ENCODE assay signal across 8 cellular contexts in the genomic region with DNA sequence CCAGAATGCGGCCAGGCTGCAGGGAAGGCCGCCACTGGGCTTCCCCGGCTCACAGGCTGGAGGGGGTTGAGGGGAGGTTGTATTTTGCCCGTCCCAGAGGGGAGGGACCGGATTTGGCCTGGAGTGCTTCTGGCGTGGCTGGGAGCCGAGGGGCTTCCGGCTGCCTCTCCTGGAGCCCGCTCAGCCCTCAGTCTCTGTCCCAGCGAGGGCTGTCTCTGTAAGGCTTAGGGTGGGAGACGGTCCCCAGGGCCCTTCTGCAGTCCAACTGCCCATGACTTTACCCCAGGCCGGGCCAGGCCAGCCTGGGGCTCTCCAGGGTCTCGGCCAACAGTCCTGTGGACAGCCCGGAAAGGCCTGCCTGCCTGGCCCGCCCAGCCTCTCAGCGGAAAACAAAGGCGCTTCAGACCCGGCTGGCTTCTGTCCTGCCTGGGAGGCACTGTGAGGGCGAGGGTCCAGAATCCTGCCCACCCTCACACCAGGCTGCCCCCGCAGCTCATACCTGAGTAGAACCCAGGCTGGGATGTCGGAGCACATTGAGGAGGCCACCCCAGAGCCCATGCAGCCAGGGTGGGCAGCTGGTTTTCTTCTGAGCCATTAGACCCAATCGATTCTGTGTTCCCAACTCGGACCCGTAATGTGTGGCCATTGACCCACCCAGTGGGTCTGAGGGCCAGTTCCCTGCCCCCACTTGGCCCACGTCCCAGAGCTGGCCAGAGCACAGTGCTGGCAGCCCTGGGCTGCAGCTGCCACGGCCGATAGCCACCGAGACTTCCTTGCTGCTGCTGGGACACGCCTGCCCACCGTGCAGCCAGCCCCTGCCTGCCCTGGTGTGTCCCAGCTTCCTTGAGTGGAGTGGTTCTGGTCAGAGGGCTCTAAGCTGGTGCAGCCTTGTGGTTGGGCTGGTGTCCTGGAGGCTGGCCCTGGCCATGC. TPM values are rescaled to one million over a fixed set of nuclear protein-coding genes. Genes with fewer than 3 reads are reported as not detected.
DNase-seq lines count a peak whose midpoint lies in the region; FAIRE-seq and TF ChIP-seq lines count a peak whose summit lies in the region.

No MANE protein-coding gene starts in this region.

- H3K9me3 ChIP-seq in HUES64 (ENCODE audit: insufficient read depth, low read depth, low read length) = no peaks in the 10 kb centered on the region
- H3K9me3 ChIP-seq in astrocyte (ENCODE audit: insufficient read depth, low read depth, low read length) = no peaks in the 10 kb centered on the region
- no peaks in the 10 kb centered on the region for H3K9me3 ChIP-seq in iPS-20b (ENCODE audit: insufficient read depth, low read depth, low read length)

- H3K9ac ChIP-seq in HUES64 (ENCODE audit: low read depth, low read length) (no peak overlapping the region), astrocyte (ENCODE audit: low read length) (peak overlapping the region; percentile 88), iPS-20b (ENCODE audit: low read depth, low read length) (peak overlapping the region; percentile 15; the same call in 1 of the 2 replicates)

- H3K4me1 ChIP-seq in HUES64 (ENCODE audit: insufficient read depth, low read length) = peaks cover 3% of the 10 kb centered on the region
- H3K4me1 ChIP-seq in astrocyte (ENCODE audit: insufficient read depth, low read length) = peaks cover 36% of the 10 kb centered on the region
- peaks cover 3% of the 10 kb centered on the region; the same call in 1 of the 2 replicates for H3K4me1 ChIP-seq in iPS-20b (ENCODE audit: insufficient read depth, low read length)

- H2AFZ ChIP-seq in astrocyte (ENCODE audit: low read depth, low read length) = peak overlapping the region; percentile 69

- no peaks in the 10 kb centered on the region for H3K36me3 ChIP-seq in HUES64 (ENCODE audit: insufficient read depth, low read length)
- no peaks in the 10 kb centered on the region for H3K36me3 ChIP-seq in astrocyte (ENCODE audit: insufficient read depth, low read length)
- no peaks in the 10 kb centered on the region for H3K36me3 ChIP-seq in iPS-20b (ENCODE audit: insufficient read depth, low read depth, low read length)

- no peak overlapping the region for H3K27ac Mint-ChIP-seq in astrocyte (ENCODE audit: unreplicated experiment)

- H3K27ac ChIP-seq in HUES64 (ENCODE audit: low read depth, low read length) = no peak overlapping the region
- peak overlapping the region; percentile 62 for H3K27ac ChIP-seq in astrocyte (ENCODE audit: low read depth, low read length)
- H3K27ac ChIP-seq in iPS-20b (ENCODE audit: low read length) = no peak overlapping the region

- H3K79me2 ChIP-seq in astrocyte (ENCODE audit: insufficient read depth, low read length) = peaks cover 25% of the 10 kb centered on the region

- H3K4me3 ChIP-seq in HUES64 (ENCODE audit: low read length) = peak overlapping the region; percentile 61
- H3K4me3 ChIP-seq in astrocyte (ENCODE audit: insufficient read depth, low read depth, low read length) = peak overlapping the region; percentile 73
- peak overlapping the region; percentile 58; the same call in 1 of the 2 replicates for H3K4me3 ChIP-seq in iPS-20b (ENCODE audit: low read length)
- peak overlapping the region; percentile 64 for H3K4me3 ChIP-seq in skeletal muscle cell (ENCODE audit: low read depth, low read length)

- H3K36me3 Mint-ChIP-seq in astrocyte (ENCODE audit: low read depth, unreplicated experiment) = peaks cover 3% of the 10 kb centered on the region

- peaks cover 6% of the 10 kb centered on the region for H3K4me1 Mint-ChIP-seq in astrocyte (ENCODE audit: low read depth, unreplicated experiment)

- peaks cover 28% of the 10 kb centered on the region for H4K20me1 ChIP-seq in astrocyte (ENCODE audit: insufficient read depth, low read length)

- TF ChIP-seq CTCF in astrocyte (IDR thresholded peaks at IDR 0.05; ENCODE audit: insufficient read depth, low read depth, low read length) = no peak

- no peak for FAIRE-seq in astrocyte (lab: Jason Lieb, UNC)

- peaks cover 5% of the 10 kb centered on the region for H3K27me3 Mint-ChIP-seq in astrocyte (ENCODE audit: low read depth, unreplicated experiment)

- H3K4me3 Mint-ChIP-seq in astrocyte (ENCODE audit: unreplicated experiment) = peak overlapping the region; percentile 78

- WGBS in HUES64 = 38% methylated on average over 30 of the region's 30 CpGs

- H3K4me2 ChIP-seq in astrocyte (ENCODE audit: low read length) = peak overlapping the region; percentile 97

- DNase-seq in astrocyte (ENCODE audit: low read depth) (peak; percentile 43), skeletal muscle cell (ENCODE audit: low read depth) (no peak), MV-4-11 (lab: John Stamatoyannopoulos, UW) (no peak), NCI-H146 (lab: John Stamatoyannopoulos, UW) (no peak), GM19240 (ENCODE audit: insufficient read length, low spot score) (no peak), RKO (ENCODE audit: low spot score) (no peak)

- H3K27me3 ChIP-seq in HUES64 (ENCODE audit: insufficient read depth, low read length) = peaks cover 66% of the 10 kb centered on the region
- H3K27me3 ChIP-seq in astrocyte (ENCODE audit: insufficient read depth, low read length) = no peaks in the 10 kb centered on the region
- peaks cover 65% of the 10 kb centered on the region for H3K27me3 ChIP-seq in iPS-20b (ENCODE audit: insufficient read depth, low read length)

- H3K9me3 Mint-ChIP-seq in astrocyte (ENCODE audit: unreplicated experiment) = no peaks in the 10 kb centered on the region

RNA-seq across cellular contexts. Expression of gene CRIP2, which starts 1.6 kb away (rescaled TPM):
- polyA plus RNA-seq in HUES64 (2013, experiment 1 of 2) = 11.3 TPM
- polyA plus RNA-seq in HUES64 (2013, experiment 2 of 2) = 16.5 TPM
- 56.0 and 71.8 TPM in 2 replicates for total RNA-seq in astrocyte

RNA-seq across cellular contexts. Expression of gene CRIP1, which starts 10.5 kb away (rescaled TPM):
- 2.6 TPM for polyA plus RNA-seq in HUES64 (2013, experiment 1 of 2)
- polyA plus RNA-seq in HUES64 (2013, experiment 2 of 2) = 4.9 TPM
- 21.3 and 29.5 TPM in 2 replicates for total RNA-seq in astrocyte

RNA-seq across cellular contexts. Expression of gene TEDC1, which starts 14.9 kb away (rescaled TPM):
- polyA plus RNA-seq in HUES64 (2013, experiment 1 of 2) = 14.3 TPM
- 20.3 TPM for polyA plus RNA-seq in HUES64 (2013, experiment 2 of 2)
- 4.0 and 5.5 TPM in 2 replicates for total RNA-seq in astrocyte

RNA-seq across cellular contexts. Expression of gene TMEM121, which starts 50.2 kb away (rescaled TPM):
- polyA plus RNA-seq in HUES64 (2013, experiment 1 of 2) = 1.0 TPM
- 1.7 TPM for polyA plus RNA-seq in HUES64 (2013, experiment 2 of 2)
- total RNA-seq in astrocyte = 4.0 and 5.2 TPM in 2 replicates

RNA-seq across cellular contexts. Expression of gene MTA1, which starts 56.6 kb away (rescaled TPM):
- 114 TPM for polyA plus RNA-seq in HUES64 (2013, experiment 1 of 2)
- 127 TPM for polyA plus RNA-seq in HUES64 (2013, experiment 2 of 2)
- 93.7 and 111 TPM in 2 replicates for total RNA-seq in astrocyte
